Comparison of ENCODE assay signal across 28 cellular contexts in genomic region chr13:72284791-72285190, GRCh38.
A peak's percentile ranks its signal among the peaks of the same experiment; 100 is the strongest.
DNase-seq lines count a peak whose midpoint lies in the region; FAIRE-seq and TF ChIP-seq lines count a peak whose summit lies in the region.
"Had no signal": no experiment of that assay in that cellular context is flagged by ENCODE, and none has a peak within 500 bp of the region (broad histone marks: within the 10 kb centered on the region; RNA-seq: fewer than 3 reads in every experiment).

No MANE protein-coding gene starts in this region.

- H3K4me3 Mint-ChIP-seq in astrocyte (ENCODE audit: unreplicated experiment): no peak overlapping the region
- no peak overlapping the region for H3K4me3 Mint-ChIP-seq in activated CD4-positive, alpha-beta memory T cell treated with anti-CD3 and anti-CD28 coated beads for 36 hours
- H3K4me3 Mint-ChIP-seq in activated CD4-positive, alpha-beta T cell treated with anti-CD3 and anti-CD28 coated beads, Interleukin-2, amount 10 ng/mL, durations not matched to agents 24 days and 14 days: no peak overlapping the region
- H3K4me3 Mint-ChIP-seq: CD4-positive, alpha-beta T cell; IgD-negative memory B cell; T-cell had no signal

- DNase-seq in ELR (ENCODE audit: low read depth): peak; percentile 23
- peak; percentile 24 for DNase-seq in NCI-H82 (lab: John Stamatoyannopoulos, UW)
- DNase-seq in astrocyte (ENCODE audit: low read depth): peak; percentile 34
- peak; percentile 55 for DNase-seq in renal cortical epithelial cell (ENCODE audit: low read depth)
- no peak for DNase-seq in frontal cortex (ENCODE audit: low spot score in 2 of 2)
- DNase-seq in amniotic stem cell (lab: John Stamatoyannopoulos, UW): no peak
- no peak for DNase-seq in activated CD4-positive, alpha-beta memory T cell treated with anti-CD3 and anti-CD28 coated beads for 36 hours
- DNase-seq in activated CD4-positive, alpha-beta T cell treated with anti-CD3 and anti-CD28 coated beads, Interleukin-2, amount 10 ng/mL, durations not matched to agents 24 days and 14 days: no peak
- DNase-seq: AML-193; CD4-positive, alpha-beta T cell; DMS53; H7; NCI-H1105; NCI-H1436 treated with DMSO at 0.1 percent for 48 hours; NCI-H187 treated with DMSO at 0.1 percent for 48 hours; NCI-H2171 treated with DMSO at 0.1 percent for 48 hours; NCI-H524; NCI-H748 treated with DMSO at 0.1 percent for 48 hours; NK-92 treated with Interleukin-12 subunit alpha and Interleukin-12 subunit beta, amount 100 ng/mL, for 24 hours; PC-3; Right ventricle myocardium superior; RPMI8226; T-cell had no signal

- H3K9me3 ChIP-seq in astrocyte (ENCODE audit: insufficient read depth, low read depth, low read length): peaks cover 2% of the 10 kb centered on the region

- TF ChIP-seq CTCF in astrocyte (IDR thresholded peaks at IDR 0.05; ENCODE audit: insufficient read depth, low read depth, low read length): no peak

- H2AFZ ChIP-seq in astrocyte (ENCODE audit: low read depth, low read length): no peak overlapping the region

- peaks cover 6% of the 10 kb centered on the region for H3K4me1 Mint-ChIP-seq in astrocyte (ENCODE audit: low read depth, unreplicated experiment)
- no peaks in the 10 kb centered on the region for H3K4me1 Mint-ChIP-seq in activated CD4-positive, alpha-beta memory T cell treated with anti-CD3 and anti-CD28 coated beads for 36 hours (ENCODE audit: low read depth)
- no peaks in the 10 kb centered on the region for H3K4me1 Mint-ChIP-seq in activated CD4-positive, alpha-beta T cell treated with anti-CD3 and anti-CD28 coated beads, Interleukin-2, amount 10 ng/mL, durations not matched to agents 24 days and 14 days
- H3K4me1 Mint-ChIP-seq: IgD-negative memory B cell, T-cell had no signal

- peaks cover 4% of the 10 kb centered on the region for H3K9me3 Mint-ChIP-seq in astrocyte (ENCODE audit: unreplicated experiment)
- peaks cover 7% of the 10 kb centered on the region for H3K9me3 Mint-ChIP-seq in activated CD4-positive, alpha-beta memory T cell treated with anti-CD3 and anti-CD28 coated beads for 36 hours
- no peaks in the 10 kb centered on the region for H3K9me3 Mint-ChIP-seq in activated CD4-positive, alpha-beta T cell treated with anti-CD3 and anti-CD28 coated beads, Interleukin-2, amount 10 ng/mL, durations not matched to agents 24 days and 14 days
- H3K9me3 Mint-ChIP-seq: CD4-positive, alpha-beta T cell had no signal

- H3K27me3 ChIP-seq in astrocyte (ENCODE audit: insufficient read depth, low read length): no peaks in the 10 kb centered on the region

- FAIRE-seq in astrocyte (lab: Jason Lieb, UNC) (no peak), frontal cortex (lab: Jason Lieb, UNC) (no peak)
- FAIRE-seq: A204.1, GM12892 had no signal

- POLR2A ChIA-PET in activated CD4-positive, alpha-beta memory T cell treated with anti-CD3 and anti-CD28 coated beads for 36 hours (lab: Charles Lee): no interaction called here

- CTCF ChIA-PET in activated CD4-positive, alpha-beta memory T cell treated with anti-CD3 and anti-CD28 coated beads for 36 hours (lab: Charles Lee): no interaction called here

- no peak overlapping the region for H3K9ac ChIP-seq in astrocyte (ENCODE audit: low read length)
- H3K9ac ChIP-seq: BLaER1 treated with 17β-estradiol and CSF1 and Interleukin-3, amounts not matched to agents 10 nM and 100 nM; KMS-11 had no signal

- no peak overlapping the region for H3K27ac Mint-ChIP-seq in astrocyte (ENCODE audit: unreplicated experiment)
- H3K27ac Mint-ChIP-seq in activated CD4-positive, alpha-beta memory T cell treated with anti-CD3 and anti-CD28 coated beads for 36 hours: no peak overlapping the region
- no peak overlapping the region for H3K27ac Mint-ChIP-seq in activated CD4-positive, alpha-beta T cell treated with anti-CD3 and anti-CD28 coated beads, Interleukin-2, amount 10 ng/mL, durations not matched to agents 24 days and 14 days
- H3K27ac Mint-ChIP-seq: CD4-positive, alpha-beta T cell; IgD-negative memory B cell; T-cell had no signal

- H3K27ac ChIP-seq in astrocyte (ENCODE audit: low read depth, low read length): no peak overlapping the region
- H3K27ac ChIP-seq: BLaER1 treated with 17β-estradiol and CSF1 and Interleukin-3, amounts not matched to agents 10 nM and 100 nM; KMS-11 had no signal

- no peak overlapping the region for H3K4me2 ChIP-seq in astrocyte (ENCODE audit: low read length)
- H3K4me2 ChIP-seq: BLaER1 treated with 17β-estradiol and CSF1 and Interleukin-3, amounts not matched to agents 10 nM and 100 nM; KMS-11 had no signal

- no peaks in the 10 kb centered on the region for H3K79me2 ChIP-seq in astrocyte (ENCODE audit: insufficient read depth, low read length)

- H4K20me1 ChIP-seq in astrocyte (ENCODE audit: insufficient read depth, low read length): no peaks in the 10 kb centered on the region
- H4K20me1 ChIP-seq: BLaER1 treated with 17β-estradiol and CSF1 and Interleukin-3, amounts not matched to agents 10 nM and 100 nM had no signal

- no peaks in the 10 kb centered on the region for H3K4me1 ChIP-seq in astrocyte (ENCODE audit: insufficient read depth, low read length)
- H3K4me1 ChIP-seq: BLaER1 treated with 17β-estradiol and CSF1 and Interleukin-3, amounts not matched to agents 10 nM and 100 nM had no signal

- no peaks in the 10 kb centered on the region for H3K27me3 Mint-ChIP-seq in astrocyte (ENCODE audit: low read depth, unreplicated experiment)
- H3K27me3 Mint-ChIP-seq in activated CD4-positive, alpha-beta memory T cell treated with anti-CD3 and anti-CD28 coated beads for 36 hours: no peaks in the 10 kb centered on the region
- H3K27me3 Mint-ChIP-seq in activated CD4-positive, alpha-beta T cell treated with anti-CD3 and anti-CD28 coated beads, Interleukin-2, amount 10 ng/mL, durations not matched to agents 24 days and 14 days: no peaks in the 10 kb centered on the region
- H3K27me3 Mint-ChIP-seq: CD4-positive, alpha-beta T cell; IgD-negative memory B cell; T-cell had no signal

- H3K36me3 Mint-ChIP-seq in astrocyte (ENCODE audit: low read depth, unreplicated experiment): no peaks in the 10 kb centered on the region
- H3K36me3 Mint-ChIP-seq in activated CD4-positive, alpha-beta memory T cell treated with anti-CD3 and anti-CD28 coated beads for 36 hours: no peaks in the 10 kb centered on the region
- no peaks in the 10 kb centered on the region for H3K36me3 Mint-ChIP-seq in activated CD4-positive, alpha-beta T cell treated with anti-CD3 and anti-CD28 coated beads, Interleukin-2, amount 10 ng/mL, durations not matched to agents 24 days and 14 days (ENCODE audit: low read depth)
- H3K36me3 Mint-ChIP-seq: IgD-negative memory B cell, T-cell had no signal

- intact Hi-C loops in activated CD4-positive, alpha-beta memory T cell treated with anti-CD3 and anti-CD28 coated beads for 36 hours (cut with micrococcal nuclease): no loop called here
- intact Hi-C loops in activated CD4-positive, alpha-beta T cell treated with anti-CD3 and anti-CD28 coated beads, Interleukin-2, amount 10 ng/mL, durations not matched to agents 24 days and 14 days (cut with micrococcal nuclease): no loop called here

- H3K4me3 ChIP-seq in astrocyte (ENCODE audit: insufficient read depth, low read depth, low read length): no peak overlapping the region
- H3K4me3 ChIP-seq: BLaER1 treated with 17β-estradiol and CSF1 and Interleukin-3, amounts not matched to agents 10 nM and 100 nM had no signal

- H3K36me3 ChIP-seq in astrocyte (ENCODE audit: insufficient read depth, low read length): no peaks in the 10 kb centered on the region
- H3K36me3 ChIP-seq: BLaER1 treated with 17β-estradiol and CSF1 and Interleukin-3, amounts not matched to agents 10 nM and 100 nM had no signal

Comparison
In these comparisons a context has a peak if more than half of its experiments do, and no peak if none do; other contexts are left out.
1. DNase-seq: peak in ELR (single experiment), NCI-H82 (single experiment), astrocyte (single experiment) and renal cortical epithelial cell (single experiment); none in frontal cortex (0 of 2), amniotic stem cell (single experiment), activated CD4-positive, alpha-beta memory T cell treated with anti-CD3 and anti-CD28 coated beads for 36 hours (single experiment) and activated CD4-positive, alpha-beta T cell treated with anti-CD3 and anti-CD28 coated beads, Interleukin-2, amount 10 ng/mL, durations not matched to agents 24 days and 14 days (single experiment).